29 cellular contexts compared by ENCODE assay signal in genomic region chr1:162228586-162228985, GRCh38.
"Had no signal": no experiment of that assay in that cellular context is flagged by ENCODE, and none has a peak within 500 bp of the region (broad histone marks: within the 10 kb centered on the region; RNA-seq: fewer than 3 reads in every experiment).

No MANE protein-coding gene starts in this region.

- H3K4me1 ChIP-seq: adrenal gland, testis, uterus had no signal

- H3K4me1 Mint-ChIP-seq: activated CD4-positive, alpha-beta T cell treated with anti-CD3 and anti-CD28 coated beads, Interleukin-2, amount 10 ng/mL, durations not matched to agents 24 days and 14 days; activated naive CD8-positive, alpha-beta T cell treated with anti-CD3 and anti-CD28 coated beads for 36 hours had no signal

- H3K9me3 Mint-ChIP-seq: activated CD4-positive, alpha-beta memory T cell treated with anti-CD3 and anti-CD28 coated beads for 36 hours; activated CD4-positive, alpha-beta T cell treated with anti-CD3 and anti-CD28 coated beads, Interleukin-2, amount 10 ng/mL, durations not matched to agents 24 days and 14 days; activated naive CD4-positive, alpha-beta T cell treated with anti-CD3 and anti-CD28 coated beads for 36 hours; activated naive CD8-positive, alpha-beta T cell treated with anti-CD3 and anti-CD28 coated beads for 36 hours; activated T-helper 1 cell treated with anti-CD3 and anti-CD28 coated beads, Interleukin-12 subunit alpha, Interleukin-12 subunit beta, Interleukin-2, Interleukin-4 antibody, amounts not matched to agents 30 ng/mL and 10 ng/mL and 1 ng/mL, durations not matched to agents 14 hours and 24 hours and 36 hours; brain; nephron; type B pancreatic cell had no signal

- ATAC-seq: activated CD4-positive, CD25-positive, alpha-beta regulatory T cell treated with anti-CD3 and anti-CD28 coated beads, Interleukin-2, amount 50 U/mL, for 24 hours; lower lobe of right lung; right cardiac atrium; stimulated activated naive CD8-positive, alpha-beta T cell treated with anti-CD3 and anti-CD28 coated beads, Interleukin-15, Interleukin-2, amounts not matched to agents 100 U/mL and 50 U/mL, for 24 hours had no signal

- H3K36me3 ChIP-seq: adrenal gland, ascending aorta, left lung, lower lobe of right lung, uterus, WERI-Rb-1 had no signal

- H3K4me3 Mint-ChIP-seq: activated CD4-positive, alpha-beta memory T cell treated with anti-CD3 and anti-CD28 coated beads for 36 hours; activated CD4-positive, alpha-beta T cell treated with anti-CD3 and anti-CD28 coated beads, Interleukin-2, amount 10 ng/mL, durations not matched to agents 24 days and 14 days; activated naive CD4-positive, alpha-beta T cell treated with anti-CD3 and anti-CD28 coated beads for 36 hours; activated naive CD8-positive, alpha-beta T cell treated with anti-CD3 and anti-CD28 coated beads for 36 hours; activated T-helper 1 cell treated with anti-CD3 and anti-CD28 coated beads, Interleukin-12 subunit alpha, Interleukin-12 subunit beta, Interleukin-2, Interleukin-4 antibody, amounts not matched to agents 30 ng/mL and 10 ng/mL and 1 ng/mL, durations not matched to agents 14 hours and 24 hours and 36 hours; brain; nephron; type B pancreatic cell had no signal

- DNase-seq: activated CD4-positive, alpha-beta memory T cell treated with anti-CD3 and anti-CD28 coated beads for 36 hours; activated CD4-positive, alpha-beta T cell treated with anti-CD3 and anti-CD28 coated beads, Interleukin-2, amount 10 ng/mL, durations not matched to agents 24 days and 14 days; activated CD8-positive, alpha-beta memory T cell treated with anti-CD3 and anti-CD28 coated beads, Interleukin-2, amount 50 U/mL, for 4 hours; activated effector memory CD4-positive, alpha-beta T cell treated with anti-CD3 and anti-CD28 coated beads, Interleukin-2, amount 50 U/mL, for 16 hours; activated naive CD4-positive, alpha-beta T cell treated with anti-CD3 and anti-CD28 coated beads for 36 hours; activated naive CD8-positive, alpha-beta T cell treated with anti-CD3 and anti-CD28 coated beads for 36 hours; activated T-cell treated with anti-CD3 and anti-CD28 coated beads, Interleukin-2, amount 50 U/mL, for 1 hour; adrenal gland; dorsolateral prefrontal cortex; effector memory CD4-positive, alpha-beta T cell; left lung; lower lobe of right lung; mesenchymal stem cell; posterior cingulate gyrus; right cardiac atrium; stimulated activated CD4-positive, alpha-beta T cell treated with anti-CD3 and anti-CD28 coated beads, Interleukin-12 subunit alpha, Interleukin-12 subunit beta, amount 100 ng/mL, for 4 hours; stimulated activated CD4-positive, alpha-beta T cell treated with anti-CD3 and anti-CD28 coated beads, Interleukin-4, amount 100 ng/mL, for 1 hour; stimulated activated naive CD8-positive, alpha-beta T cell treated with anti-CD3 and anti-CD28 coated beads, Interleukin-15, Interleukin-2, amounts not matched to agents 100 U/mL and 50 U/mL, for 24 hours; testis; uterus; WERI-Rb-1 had no signal

- H3K27me3 ChIP-seq: adrenal gland, ascending aorta, dorsolateral prefrontal cortex, left lung, testis, uterus had no signal

- H3K27ac Mint-ChIP-seq: activated CD4-positive, alpha-beta memory T cell treated with anti-CD3 and anti-CD28 coated beads for 36 hours; activated CD4-positive, alpha-beta T cell treated with anti-CD3 and anti-CD28 coated beads, Interleukin-2, amount 10 ng/mL, durations not matched to agents 24 days and 14 days; activated naive CD4-positive, alpha-beta T cell treated with anti-CD3 and anti-CD28 coated beads for 36 hours; activated naive CD8-positive, alpha-beta T cell treated with anti-CD3 and anti-CD28 coated beads for 36 hours; activated T-helper 1 cell treated with anti-CD3 and anti-CD28 coated beads, Interleukin-12 subunit alpha, Interleukin-12 subunit beta, Interleukin-2, Interleukin-4 antibody, amounts not matched to agents 30 ng/mL and 10 ng/mL and 1 ng/mL, durations not matched to agents 14 hours and 24 hours and 36 hours; brain; type B pancreatic cell had no signal

- FAIRE-seq: frontal cortex had no signal

- H3K4me3 ChIP-seq: adrenal gland, ascending aorta, coronary artery, dorsolateral prefrontal cortex, left lung, lower lobe of right lung, testis, uterus had no signal

- H3K9me3 ChIP-seq: adrenal gland, ascending aorta, left lung, lower lobe of right lung, testis, uterus had no signal

- H3K36me3 Mint-ChIP-seq: activated CD4-positive, alpha-beta memory T cell treated with anti-CD3 and anti-CD28 coated beads for 36 hours; activated naive CD8-positive, alpha-beta T cell treated with anti-CD3 and anti-CD28 coated beads for 36 hours; brain; type B pancreatic cell had no signal

- H3K27me3 Mint-ChIP-seq: brain, type B pancreatic cell had no signal

- H3K27ac ChIP-seq: adrenal gland, ascending aorta, coronary artery, dorsolateral prefrontal cortex, left lung, lower lobe of right lung, testis, uterus, WERI-Rb-1 had no signal
